In genomic region chr11:125592305-125593112, GRCh38 we compare ENCODE assay signal across 1 cellular context.
TF ChIP-seq lines count a peak whose summit lies in the region.

TSS of gene STT3A (plus strand) at chr11:125592852. CDS start at chr11:125595916, 3,064 bp downstream.

TF ChIP-seq in HepG2, 621 proteins besides CTCF, POLR2A, EP300 and RAD21 (continued from another document and continues in another):
- 0 out of 2 replicates have a peak, but pooled peaks have one; percentile 3 for TF ChIP-seq HNF1A (IDR thresholded peaks at IDR 0.05; ENCODE audit: low read depth)
- TF ChIP-seq HNF1A (CRISPR knock-in tag; IDR thresholded peaks at IDR 0.05; ENCODE audit: borderline replicate concordance), result peak; percentile 46; the same call in 1 of the 2 replicates
- TF ChIP-seq ZNF777 (CRISPR knock-in tag; IDR thresholded peaks at IDR 0.05), result 0 out of 2 replicates have a peak, but pooled peaks have one; percentile 17
- TF ChIP-seq NKX3-1 (CRISPR knock-in tag; IDR thresholded peaks at IDR 0.05), result peak; percentile 52; the same call in 1 of the 2 replicates
- peak; percentile 65; the same call in 1 of the 2 replicates for TF ChIP-seq MTERF4 (CRISPR knock-in tag; IDR thresholded peaks at IDR 0.05)
- TF ChIP-seq TEAD2 (CRISPR knock-in tag; IDR thresholded peaks at IDR 0.05), result 0 out of 2 replicates have a peak, but pooled peaks have one; percentile 17
- TF ChIP-seq ZNF280D (CRISPR knock-in tag; IDR thresholded peaks at IDR 0.05), result peak; percentile 84; the same call in 1 of the 2 replicates
- TF ChIP-seq NFKBIZ (CRISPR knock-in tag; IDR thresholded peaks at IDR 0.05), result peak; percentile 59; the same call in 1 of the 2 replicates
- TF ChIP-seq RFXAP (CRISPR knock-in tag; IDR thresholded peaks at IDR 0.05; ENCODE audit: borderline replicate concordance), result no peak
- TF ChIP-seq CEBPZ (IDR thresholded peaks at IDR 0.05; ENCODE audit: low read length), result peak; percentile 89
- TF ChIP-seq ZNF121 (CRISPR knock-in tag; IDR thresholded peaks at IDR 0.05), result no peak
- peak; percentile 7; the same call in 1 of the 2 replicates for TF ChIP-seq NR2F2 (IDR thresholded peaks at IDR 0.05; ENCODE audit: borderline replicate concordance, low read depth)
- peak; percentile 62 for TF ChIP-seq KAT7 (CRISPR knock-in tag; IDR thresholded peaks at IDR 0.05; ENCODE audit: borderline replicate concordance)
- peak; percentile 30; the same call in 1 of the 2 replicates for TF ChIP-seq ZNF503 (CRISPR knock-in tag; IDR thresholded peaks at IDR 0.05)
- 0 out of 2 replicates have a peak, but pooled peaks have one; percentile 26 for TF ChIP-seq MEF2D (CRISPR knock-in tag; IDR thresholded peaks at IDR 0.05)
- 0 out of 2 replicates have a peak, but pooled peaks have one; percentile 26 for TF ChIP-seq ZNF329 (CRISPR knock-in tag; IDR thresholded peaks at IDR 0.05; ENCODE audit: low read depth)
- 0 out of 2 replicates have a peak, but pooled peaks have one; percentile 19 for TF ChIP-seq KDM3A (CRISPR knock-in tag; IDR thresholded peaks at IDR 0.05; ENCODE audit: low read depth)
- no peak for TF ChIP-seq KDM6A (CRISPR knock-in tag; IDR thresholded peaks at IDR 0.05; ENCODE audit: low read depth)
- no peak for TF ChIP-seq ZNF552 (CRISPR knock-in tag; IDR thresholded peaks at IDR 0.05; ENCODE audit: borderline replicate concordance)
- TF ChIP-seq CSRNP1 (CRISPR knock-in tag; IDR thresholded peaks at IDR 0.05), result peak; percentile 85; the same call in 1 of the 2 replicates
- TF ChIP-seq CHD2 (IDR thresholded peaks at IDR 0.05; ENCODE audit: low read depth, low read length), result peak; percentile 70; the same call in 1 of the 2 replicates
- TF ChIP-seq MEIS2 (CRISPR knock-in tag; IDR thresholded peaks at IDR 0.05), result no peak
- TF ChIP-seq NCOR1 (IDR thresholded peaks at IDR 0.05; ENCODE audit: borderline replicate concordance, low read length), result 0 out of 2 replicates have a peak, but pooled peaks have one; percentile 20
- TF ChIP-seq ZBTB20 (CRISPR knock-in tag; IDR thresholded peaks at IDR 0.05; ENCODE audit: borderline replicate concordance, low read depth), result peak; percentile 15; the same call in 1 of the 2 replicates
- peak; percentile 94 for TF ChIP-seq ATF1 (CRISPR knock-in tag; IDR thresholded peaks at IDR 0.05)
- no peak; the same call in 1 of the 2 replicates for TF ChIP-seq NCOA2 (CRISPR knock-in tag; IDR thresholded peaks at IDR 0.05)
- peak; percentile 77; the same call in 1 of the 2 replicates for TF ChIP-seq TBX2 (CRISPR knock-in tag; IDR thresholded peaks at IDR 0.05; ENCODE audit: borderline replicate concordance)
- TF ChIP-seq ZNF792 (CRISPR knock-in tag; IDR thresholded peaks at IDR 0.05), result peak; percentile 15; the same call in 1 of the 2 replicates
- TF ChIP-seq HNF4A (CRISPR knock-in tag; IDR thresholded peaks at IDR 0.05), result 0 out of 2 replicates have a peak, but pooled peaks have one; percentile 5
- no peak for TF ChIP-seq ZNF597 (CRISPR knock-in tag; IDR thresholded peaks at IDR 0.05)
- 0 out of 2 replicates have a peak, but pooled peaks have one; percentile 37 for TF ChIP-seq SNAI1 (CRISPR knock-in tag; IDR thresholded peaks at IDR 0.05; ENCODE audit: borderline replicate concordance)
- no peak for TF ChIP-seq NR2F6 (IDR thresholded peaks at IDR 0.05)
- peak; percentile 23; the same call in 1 of the 2 replicates for TF ChIP-seq NR2F6 (CRISPR knock-in tag; IDR thresholded peaks at IDR 0.05)
- peak; percentile 70; the same call in 1 of the 2 replicates for TF ChIP-seq GATAD2A (CRISPR knock-in tag; IDR thresholded peaks at IDR 0.05)
- peak; percentile 98 for TF ChIP-seq XBP1 (CRISPR knock-in tag; IDR thresholded peaks at IDR 0.05)
- TF ChIP-seq ATF2 (CRISPR knock-in tag; IDR thresholded peaks at IDR 0.05), result peak; percentile 78
- peak; percentile 92 for TF ChIP-seq E2F1 (CRISPR knock-in tag; IDR thresholded peaks at IDR 0.05)
- TF ChIP-seq ZNF605 (CRISPR knock-in tag; IDR thresholded peaks at IDR 0.05), result peak; percentile 78; the same call in 1 of the 2 replicates
- TF ChIP-seq TGIF2 (CRISPR knock-in tag; IDR thresholded peaks at IDR 0.05), result 0 out of 2 replicates have a peak, but pooled peaks have one; percentile 74
- no peak for TF ChIP-seq PHB2 (IDR thresholded peaks at IDR 0.05; ENCODE audit: partially characterized antibody)
- TF ChIP-seq ZNF709 (CRISPR knock-in tag; IDR thresholded peaks at IDR 0.05), result peak; percentile 61; the same call in 1 of the 2 replicates
